Comparison of ENCODE assay signal across 8 cellular contexts in the genomic region with DNA sequence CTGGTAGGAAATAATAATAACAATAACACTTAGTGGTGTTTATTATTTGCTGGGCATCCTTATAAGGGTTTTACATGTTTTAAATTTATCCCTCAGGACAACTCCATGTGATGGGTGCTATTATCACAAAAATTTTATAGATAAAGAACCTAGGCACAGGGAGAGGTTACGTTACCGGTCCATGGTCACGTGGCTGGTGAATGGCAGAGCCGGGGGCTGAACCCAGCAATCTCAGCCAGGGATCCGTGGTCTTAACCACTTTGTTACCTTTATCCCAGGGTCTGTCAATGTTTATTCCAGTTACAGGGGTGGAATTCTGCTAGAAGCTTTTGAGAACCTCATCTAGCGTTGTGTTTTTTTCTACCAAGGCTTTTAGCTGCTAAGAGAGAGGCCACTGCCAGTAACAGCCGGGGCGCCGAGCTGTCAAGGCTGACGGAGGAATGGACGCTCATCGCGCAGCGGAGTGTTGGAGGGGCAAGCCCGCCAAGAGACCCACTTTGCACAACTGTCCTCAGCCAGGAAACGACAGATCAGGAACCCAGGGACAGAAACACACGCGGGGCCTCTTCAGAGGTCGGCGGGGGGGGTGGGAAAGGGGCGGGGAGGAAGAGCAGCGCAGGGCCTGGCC. TPM values are rescaled to one million over a fixed set of nuclear protein-coding genes. Genes with fewer than 3 reads are reported as not detected.
DNase-seq lines count a peak whose midpoint lies in the region; ATAC-seq and TF ChIP-seq lines count a peak whose summit lies in the region.

No MANE protein-coding gene starts in this region.

- H3K4me3 ChIP-seq in OCI-LY3 (ENCODE audit: low read length) (peak overlapping the region; percentile 89), lower leg skin (ENCODE audit: low read depth, poor library complexity, severe bottlenecking) (peak overlapping the region; percentile 58)

- peak overlapping the region; percentile 71 for H2AFZ ChIP-seq in OCI-LY3 (ENCODE audit: low read depth, low read length)

- peaks cover 17% of the 10 kb centered on the region for H3K36me3 Mint-ChIP-seq in central memory CD8-positive, alpha-beta T cell (ENCODE audit: insufficient read depth)

- no peaks in the 10 kb centered on the region for H3K27me3 ChIP-seq in OCI-LY3 (ENCODE audit: low read depth, low read length)

- no peak for TF ChIP-seq POLR2A in lower leg skin (IDR thresholded peaks at IDR 0.05)

- H4K20me1 ChIP-seq in OCI-LY3 (ENCODE audit: insufficient read depth, low read length): no peaks in the 10 kb centered on the region

- ATAC-seq in GM19452 (IDR thresholded peaks at IDR 0.05; ENCODE audit: unreplicated experiment): peak; percentile 14
- peak; percentile 25 for ATAC-seq in central memory CD8-positive, alpha-beta T cell (replicated peaks; ENCODE audit: extremely low read depth, poor library complexity, severe bottlenecking)
- no peak for ATAC-seq in stimulated activated naive CD8-positive, alpha-beta T cell treated with anti-CD3 and anti-CD28 coated beads, Interleukin-15, Interleukin-2, amounts not matched to agents 100 U/mL and 50 U/mL, for 24 hours
- no peak for ATAC-seq in HG02610 (IDR thresholded peaks at IDR 0.05; ENCODE audit: unreplicated experiment)

- 0 to 1% methylated on average over 22 of the region's 22 CpGs for WGBS in lower leg skin, 2 donors

- H3K27ac ChIP-seq in OCI-LY3 (ENCODE audit: low read length): peak overlapping the region; percentile 91

- H3K36me3 ChIP-seq in OCI-LY3 (replicated peaks; ENCODE audit: low read depth, low read length): peaks cover 16% of the 10 kb centered on the region

- peak overlapping the region; percentile 97 for H3K27ac Mint-ChIP-seq in central memory CD8-positive, alpha-beta T cell (ENCODE audit: low read depth)

- peak overlapping the region; percentile 98 for H3K4me3 Mint-ChIP-seq in central memory CD8-positive, alpha-beta T cell

- H3K27me3 Mint-ChIP-seq in central memory CD8-positive, alpha-beta T cell: no peaks in the 10 kb centered on the region

- peaks cover 10% of the 10 kb centered on the region for H3K9me3 ChIP-seq in OCI-LY3 (ENCODE audit: insufficient read depth, low read length)

- DNase-seq in COLO668 (lab: John Stamatoyannopoulos, UW; ENCODE audit: unreplicated experiment): peak; percentile 45
- DNase-seq in central memory CD8-positive, alpha-beta T cell (ENCODE audit: low spot score in 2 of 2): no peak
- no peak for DNase-seq in lower leg skin (ENCODE audit: low spot score in 2 of 2)
- DNase-seq in stimulated activated naive CD8-positive, alpha-beta T cell treated with anti-CD3 and anti-CD28 coated beads, Interleukin-15, Interleukin-2, amounts not matched to agents 100 U/mL and 50 U/mL, for 24 hours: peak; percentile 56
- no peak for DNase-seq in foreskin melanocyte

- H3K4me1 ChIP-seq in OCI-LY3 (ENCODE audit: low read length): peaks cover 20% of the 10 kb centered on the region

- H3K4me2 ChIP-seq in OCI-LY3 (ENCODE audit: low read length): peak overlapping the region; percentile 92

- H3K9ac ChIP-seq in OCI-LY3 (ENCODE audit: low read length): peak overlapping the region; percentile 96

- peaks cover 4% of the 10 kb centered on the region for H3K9me3 Mint-ChIP-seq in central memory CD8-positive, alpha-beta T cell

- H3K79me2 ChIP-seq in OCI-LY3 (ENCODE audit: low read length): peaks cover 21% of the 10 kb centered on the region

- intact Hi-C loops in lower leg skin (cut with DNase I; ENCODE audit: low total_unique reads): loop anchor here (10.0 kb wide), 1 partner anchor 64 kb away; no protein-coding TSS in a partner anchor

- H3K4me1 Mint-ChIP-seq in central memory CD8-positive, alpha-beta T cell: peaks cover 56% of the 10 kb centered on the region

- TF ChIP-seq CTCF in OCI-LY3 (IDR thresholded peaks at IDR 0.05; ENCODE audit: low read depth, low read length) (no peak), lower leg skin (IDR thresholded peaks at IDR 0.05) (no peak)

RNA-seq across cellular contexts. Expression of a gene that starts 0.4 kb away (rescaled TPM):
- 10 to 100 TPM in 3 of 4 donors, 1 to 10 TPM in 1; 9.5 to 20.5 (median 10.8) TPM for total RNA-seq in lower leg skin

Comparison
In these comparisons a context has a peak if more than half of its experiments do, and no peak if none do; other contexts are left out.
1. DNase-seq: peak in COLO668 (single experiment) and stimulated activated naive CD8-positive, alpha-beta T cell treated with anti-CD3 and anti-CD28 coated beads, Interleukin-15, Interleukin-2, amounts not matched to agents 100 U/mL and 50 U/mL, for 24 hours (single experiment); none in central memory CD8-positive, alpha-beta T cell (0 of 2), lower leg skin (0 of 2) and foreskin melanocyte (single experiment).
2. ATAC-seq: peak in GM19452 (single experiment) and central memory CD8-positive, alpha-beta T cell (single experiment); none in stimulated activated naive CD8-positive, alpha-beta T cell treated with anti-CD3 and anti-CD28 coated beads, Interleukin-15, Interleukin-2, amounts not matched to agents 100 U/mL and 50 U/mL, for 24 hours (single experiment) and HG02610 (single experiment).